Comparison of ENCODE assay signal across 8 cellular contexts in the genomic region with DNA sequence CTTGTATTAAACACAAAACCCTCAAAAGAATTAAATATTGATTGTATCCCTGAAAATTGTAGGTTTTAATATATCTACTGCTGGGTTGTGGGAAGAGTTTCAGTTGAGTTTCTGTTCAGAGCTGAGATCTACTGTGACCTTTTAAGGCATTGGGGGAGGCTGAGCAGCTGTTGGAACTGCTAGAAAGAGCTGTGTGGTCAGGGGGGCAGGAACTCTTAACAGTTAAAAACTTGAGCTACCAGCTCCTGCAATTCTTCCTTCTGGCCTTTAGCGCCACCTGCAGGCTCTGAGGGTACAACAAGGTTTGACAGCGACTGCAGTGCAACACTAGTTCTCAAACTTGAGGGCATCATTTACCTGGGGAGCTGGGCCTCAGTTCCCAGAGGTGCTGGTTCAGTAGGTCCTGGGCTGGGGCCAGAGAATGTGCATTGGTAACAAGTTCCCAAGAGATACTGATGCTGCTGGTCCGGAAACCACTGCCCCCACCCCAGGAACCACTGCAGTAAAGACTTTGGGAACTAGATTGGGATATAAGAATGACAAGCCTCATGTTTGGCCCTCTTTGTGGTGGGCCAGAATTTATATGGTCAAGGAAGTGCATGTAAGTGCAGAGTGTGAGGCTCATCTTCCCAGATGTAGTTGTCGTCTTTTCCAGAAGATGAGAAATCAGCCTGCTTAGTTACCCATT. TPM values are rescaled to one million over a fixed set of nuclear protein-coding genes. Genes with fewer than 3 reads are reported as not detected.
DNase-seq lines count a peak whose midpoint lies in the region; ATAC-seq and TF ChIP-seq lines count a peak whose summit lies in the region.

No MANE protein-coding gene starts in this region.

- no peaks in the 10 kb centered on the region for H3K9me3 Mint-ChIP-seq in activated naive CD8-positive, alpha-beta T cell treated with anti-CD3 and anti-CD28 coated beads, Interleukin-2, amount 10 ng/mL, durations not matched to agents 7 days and 5 days
- no peaks in the 10 kb centered on the region for H3K9me3 Mint-ChIP-seq in progenitor cell of endocrine pancreas (ENCODE audit: low read depth)

- TF ChIP-seq POLR2A in uterus (IDR thresholded peaks at IDR 0.05), result no peak

- H3K27ac ChIP-seq in cardiac muscle cell (peak overlapping the region; percentile 47), uterus (peak overlapping the region; percentile 95)

- H3K27me3 Mint-ChIP-seq in activated naive CD8-positive, alpha-beta T cell treated with anti-CD3 and anti-CD28 coated beads, Interleukin-2, amount 10 ng/mL, durations not matched to agents 7 days and 5 days, result no peaks in the 10 kb centered on the region
- peaks cover 3% of the 10 kb centered on the region for H3K27me3 Mint-ChIP-seq in progenitor cell of endocrine pancreas

- DNase-seq in NCI-H1105 (lab: John Stamatoyannopoulos, UW) (peak; percentile 79), SKM-1 treated with dmso at 0.1 percent for 144 hours (lab: John Stamatoyannopoulos, UW; ENCODE audit: unreplicated experiment) (peak; percentile 85), cardiac muscle cell (ENCODE audit: low read depth in 1 of 2, low spot score in 1 of 2) (peak; percentile 92 to 94), progenitor cell of endocrine pancreas (ENCODE audit: low spot score, unreplicated experiment) (peak; percentile 84), uterus (peak; percentile 89 to 90)
- peak; percentile 92 for DNase-seq in activated naive CD8-positive, alpha-beta T cell treated with anti-CD3 and anti-CD28 coated beads, Interleukin-2, amount 10 ng/mL, durations not matched to agents 7 days and 5 days

- TF ChIP-seq CTCF in GM12873 (IDR thresholded peaks at IDR 0.05; ENCODE audit: insufficient read depth, low read depth, low read length, missing control alignments) (peak; percentile 88), cardiac muscle cell (IDR thresholded peaks at IDR 0.05; ENCODE audit: low read depth, low read length) (peak; percentile 89), progenitor cell of endocrine pancreas (IDR thresholded peaks at IDR 0.05; ENCODE audit: unreplicated experiment) (peak; percentile 88), uterus (IDR thresholded peaks at IDR 0.05) (peak; percentile 79 to 86 (median 83))

- intact Hi-C loops in uterus (cut with DNase I; ENCODE audit: low total_unique reads), result no loop called here

- H3K36me3 Mint-ChIP-seq in activated naive CD8-positive, alpha-beta T cell treated with anti-CD3 and anti-CD28 coated beads, Interleukin-2, amount 10 ng/mL, durations not matched to agents 7 days and 5 days, result peaks cover 7% of the 10 kb centered on the region
- no peaks in the 10 kb centered on the region for H3K36me3 Mint-ChIP-seq in progenitor cell of endocrine pancreas (ENCODE audit: insufficient read depth)

- H3K27me3 ChIP-seq in cardiac muscle cell (no peaks in the 10 kb centered on the region), uterus (no peaks in the 10 kb centered on the region)

- peak; percentile 52 for ATAC-seq in HG02642 (IDR thresholded peaks at IDR 0.05; ENCODE audit: poor library complexity, unreplicated experiment)
- peak; percentile 73 for ATAC-seq in activated naive CD8-positive, alpha-beta T cell treated with anti-CD3 and anti-CD28 coated beads, Interleukin-2, amount 10 ng/mL, durations not matched to agents 7 days and 5 days (ENCODE audit: low read depth)

- H3K4me1 Mint-ChIP-seq in activated naive CD8-positive, alpha-beta T cell treated with anti-CD3 and anti-CD28 coated beads, Interleukin-2, amount 10 ng/mL, durations not matched to agents 7 days and 5 days, result peaks cover 58% of the 10 kb centered on the region
- peaks cover 33% of the 10 kb centered on the region for H3K4me1 Mint-ChIP-seq in progenitor cell of endocrine pancreas (ENCODE audit: low read depth)

- H3K36me3 ChIP-seq in cardiac muscle cell, result no peaks in the 10 kb centered on the region
- no peaks in the 10 kb centered on the region for H3K36me3 ChIP-seq in uterus

- H3K4me3 ChIP-seq in cardiac muscle cell (no peak overlapping the region), uterus (no peak overlapping the region)

- peaks cover 35% of the 10 kb centered on the region for H3K4me1 ChIP-seq in cardiac muscle cell (ENCODE audit: low read depth)
- H3K4me1 ChIP-seq in uterus, result peaks cover 5 to 9% of the 10 kb centered on the region in 2 donors

- H3K9me3 ChIP-seq in cardiac muscle cell (ENCODE audit: low read depth), result no peaks in the 10 kb centered on the region
- no peaks in the 10 kb centered on the region for H3K9me3 ChIP-seq in uterus

- peak overlapping the region; percentile 98 for H3K27ac Mint-ChIP-seq in activated naive CD8-positive, alpha-beta T cell treated with anti-CD3 and anti-CD28 coated beads, Interleukin-2, amount 10 ng/mL, durations not matched to agents 7 days and 5 days
- H3K27ac Mint-ChIP-seq in progenitor cell of endocrine pancreas, result peak overlapping the region; percentile 29

- POLR2A ChIA-PET in activated naive CD8-positive, alpha-beta T cell treated with anti-CD3 and anti-CD28 coated beads, Interleukin-2, amount 10 ng/mL, durations not matched to agents 7 days and 5 days (lab: Charles Lee), result interaction anchor here (0.6 to 5.5 kb wide), 24 partner anchors 10 to 1221 kb away, joined by 3 to 131 read pairs (median 4); partner anchors contain the start of genes ALG11, EBPL, SPRYD7 and TRIM13

- H3K4me3 Mint-ChIP-seq in activated naive CD8-positive, alpha-beta T cell treated with anti-CD3 and anti-CD28 coated beads, Interleukin-2, amount 10 ng/mL, durations not matched to agents 7 days and 5 days, result peak overlapping the region; percentile 94
- peak overlapping the region; percentile 33 for H3K4me3 Mint-ChIP-seq in progenitor cell of endocrine pancreas (ENCODE audit: low read depth)

RNA-seq across cellular contexts. Expression of gene RNASEH2B, which starts 2.5 kb away (rescaled TPM):
- total RNA-seq in activated naive CD8-positive, alpha-beta T cell treated with anti-CD3 and anti-CD28 coated beads, Interleukin-2, amount 10 ng/mL, durations not matched to agents 7 days and 5 days, result 100 to 1,000 TPM; 101 to 103 TPM
- total RNA-seq in cardiac muscle cell, result 27.5 and 29.2 TPM in 2 replicates
- polyA plus RNA-seq in cardiac muscle cell, result 21.1 and 33.1 TPM in 2 replicates
- 43.1 and 43.3 TPM in 2 replicates for total RNA-seq in progenitor cell of endocrine pancreas
- total RNA-seq in uterus, result 100 to 1,000 TPM; 101 to 183 (median 155) TPM
